8 cellular contexts compared by ENCODE assay signal in the genomic region with DNA sequence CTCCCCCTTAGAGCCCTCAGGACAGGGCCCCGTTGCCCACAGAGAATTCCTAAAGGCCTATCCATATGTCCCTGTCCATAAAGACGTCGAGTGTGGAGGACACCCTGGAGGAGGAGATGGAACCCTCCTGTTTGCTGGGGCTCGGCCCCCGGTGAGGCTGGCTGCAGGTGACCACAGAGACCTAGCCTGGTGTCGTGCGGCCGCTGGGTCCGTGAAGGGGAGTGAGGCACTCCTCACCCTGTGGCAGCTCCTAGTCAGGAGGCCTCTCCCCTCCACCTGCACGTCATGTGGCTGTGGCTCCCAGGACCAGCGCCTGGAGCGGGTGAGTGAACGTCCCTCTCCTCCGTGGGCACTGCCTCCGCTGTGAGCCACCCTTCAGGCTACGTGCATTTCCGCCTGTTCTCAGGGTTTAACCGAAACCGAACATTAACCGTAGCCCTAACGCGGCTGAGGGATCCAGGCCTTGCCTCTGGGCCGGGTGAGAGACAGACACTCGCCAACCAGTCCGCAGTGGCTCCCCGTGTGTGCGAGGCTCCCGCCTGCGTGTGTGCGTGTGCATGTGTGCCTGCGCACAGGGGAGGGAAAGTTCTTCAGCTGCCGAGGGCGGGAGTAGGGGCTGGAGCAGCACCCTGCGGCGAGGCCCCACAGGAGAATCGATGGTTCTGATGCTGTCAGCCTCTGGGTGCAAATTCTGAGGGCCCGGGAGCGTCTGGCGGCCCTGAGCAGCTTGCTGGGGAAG. TPM values are rescaled to one million over a fixed set of nuclear protein-coding genes. Genes with fewer than 3 reads are reported as not detected.
DNase-seq lines count a peak whose midpoint lies in the region; ATAC-seq and TF ChIP-seq lines count a peak whose summit lies in the region.

No MANE protein-coding gene starts in this region.

- no peak overlapping the region for H2BK120ac ChIP-seq in IMR-90 (ENCODE audit: low read depth, low read length)

- H3K36me3 Mint-ChIP-seq in central memory CD8-positive, alpha-beta T cell (ENCODE audit: insufficient read depth) = peaks cover 1% of the 10 kb centered on the region
- H3K36me3 Mint-ChIP-seq in natural killer cell treated with Interleukin-12 subunit alpha and Interleukin-12 subunit beta and Interleukin-15 and Interleukin-18, amount 100 ng/mL, for 72 hours = no peaks in the 10 kb centered on the region

- no peak overlapping the region for H3K27ac Mint-ChIP-seq in central memory CD8-positive, alpha-beta T cell (ENCODE audit: low read depth)
- H3K27ac Mint-ChIP-seq in natural killer cell treated with Interleukin-12 subunit alpha and Interleukin-12 subunit beta and Interleukin-15 and Interleukin-18, amount 100 ng/mL, for 72 hours = peak overlapping the region in 1 of 2 donors; percentile 76

- H3K4me1 Mint-ChIP-seq in central memory CD8-positive, alpha-beta T cell = peaks cover 15% of the 10 kb centered on the region
- H3K4me1 Mint-ChIP-seq in natural killer cell treated with Interleukin-12 subunit alpha and Interleukin-12 subunit beta and Interleukin-15 and Interleukin-18, amount 100 ng/mL, for 72 hours (ENCODE audit: low read depth in 2 of 2) = peaks cover 6 to 11% of the 10 kb centered on the region in 2 donors

- TF ChIP-seq CTCF in IMR-90 (conservative IDR thresholded peaks at IDR 0.05; ENCODE audit: low read depth, low read length) = no peak

- no peak overlapping the region for H3K18ac ChIP-seq in IMR-90 (ENCODE audit: low read depth, low read length)

- H3K9me2 ChIP-seq in Karpas-422 (replicated peaks; ENCODE audit: insufficient read depth, low read length) = no peaks in the 10 kb centered on the region

- DNase-seq in COLO668 (lab: John Stamatoyannopoulos, UW; ENCODE audit: unreplicated experiment) = peak; percentile 43
- DNase-seq in IMR-90 = no peak
- no peak for DNase-seq in central memory CD8-positive, alpha-beta T cell (ENCODE audit: low spot score in 2 of 2)
- DNase-seq in natural killer cell treated with Interleukin-12 subunit alpha and Interleukin-12 subunit beta and Interleukin-15 and Interleukin-18, amount 100 ng/mL, for 72 hours (ENCODE audit: low spot score) = no peak
- DNase-seq in NCI-H1436 treated with DMSO at 0.1 percent for 48 hours (lab: John Stamatoyannopoulos, UW) = no peak
- no peak for DNase-seq in Karpas-422

- H3K27ac ChIP-seq in IMR-90 (ENCODE audit: insufficient read depth, low read length) = no peak overlapping the region
- no peak overlapping the region for H3K27ac ChIP-seq in Karpas-422 (ENCODE audit: low read length)

- H4K20me1 ChIP-seq in IMR-90 (ENCODE audit: insufficient read depth, low read length) = no peaks in the 10 kb centered on the region
- no peaks in the 10 kb centered on the region for H4K20me1 ChIP-seq in Karpas-422 (ENCODE audit: insufficient read depth, low read depth, low read length)

- 78% methylated on average over 36 of the region's 39 CpGs; no CpG with 5 or more reads in 1 of the 2 experiments for WGBS in IMR-90 (ENCODE audit: extremely low coverage in 2 of 2, insufficient read length in 1 of 2), 2 experiments

- no peak overlapping the region for H3K4ac ChIP-seq in IMR-90 (ENCODE audit: low read depth, low read length)

- BruUV-seq in IMR-90 (replicated peaks; lab: Mats Ljungman, UMichigan) = no TSS peak

- H3K9ac ChIP-seq in IMR-90 (ENCODE audit: low read depth, low read length) (no peak overlapping the region), Karpas-422 (ENCODE audit: low read length) (no peak overlapping the region)

- no peak overlapping the region for H3K14ac ChIP-seq in IMR-90 (replicated peaks; ENCODE audit: low read depth, low read length)

- ATAC-seq in IMR-90 (ENCODE audit: low read depth) = no peak
- ATAC-seq in central memory CD8-positive, alpha-beta T cell (replicated peaks; ENCODE audit: extremely low read depth, poor library complexity, severe bottlenecking) = peak; percentile 24
- ATAC-seq in natural killer cell treated with Interleukin-12 subunit alpha and Interleukin-12 subunit beta and Interleukin-15 and Interleukin-18, amount 100 ng/mL, for 72 hours = peak; percentile 59 to 64
- no peak for ATAC-seq in HG02588 (IDR thresholded peaks at IDR 0.05; ENCODE audit: unreplicated experiment)
- no peak for ATAC-seq in HG02642 (IDR thresholded peaks at IDR 0.05; ENCODE audit: poor library complexity, unreplicated experiment)

- peaks cover 7% of the 10 kb centered on the region; the same call in 1 of the 2 replicates for H3K27me3 ChIP-seq in IMR-90 (ENCODE audit: control insufficient read depth, insufficient read depth, low read length)
- H3K27me3 ChIP-seq in Karpas-422 (ENCODE audit: low read length) = no peaks in the 10 kb centered on the region

- no peak overlapping the region for H3K23ac ChIP-seq in IMR-90 (ENCODE audit: low read depth, low read length)

- no peak for TF ChIP-seq RAD21 in IMR-90 (IDR thresholded peaks at IDR 0.05; ENCODE audit: low read length)

- no peak overlapping the region for H3K56ac ChIP-seq in IMR-90 (ENCODE audit: extremely low read depth, insufficient read depth, low read length)

- H2AK9ac ChIP-seq in IMR-90 (replicated peaks; ENCODE audit: low read depth, low read length, poor library complexity) = peak overlapping the region; percentile 56

- no peak overlapping the region for H4K5ac ChIP-seq in IMR-90 (ENCODE audit: low read depth, low read length)

- H2BK20ac ChIP-seq in IMR-90 (ENCODE audit: low read depth, low read length) = no peak overlapping the region

- no peak overlapping the region for H4K8ac ChIP-seq in IMR-90 (ENCODE audit: low read depth in 2 of 2, low read length in 2 of 2)

- H3K4me3 ChIP-seq in IMR-90 (ENCODE audit: insufficient read depth, low read depth, low read length) (no peak overlapping the region), Karpas-422 (ENCODE audit: low read length) (no peak overlapping the region)

- POLR2A ChIA-PET in IMR-90 (lab: Charles Lee; ENCODE audit: unreplicated experiment) = no interaction called here

- H3K4me3 Mint-ChIP-seq in central memory CD8-positive, alpha-beta T cell = peak overlapping the region; percentile 40
- peak overlapping the region; percentile 61 for H3K4me3 Mint-ChIP-seq in natural killer cell treated with Interleukin-12 subunit alpha and Interleukin-12 subunit beta and Interleukin-15 and Interleukin-18, amount 100 ng/mL, for 72 hours

- no peaks in the 10 kb centered on the region for H3K9me3 ChIP-seq in IMR-90 (ENCODE audit: control insufficient read depth, insufficient read depth, low read length)
- H3K9me3 ChIP-seq in Karpas-422 (ENCODE audit: low read length) = no peaks in the 10 kb centered on the region

- TF ChIP-seq POLR2A in IMR-90 (IDR thresholded peaks at IDR 0.05; ENCODE audit: low read depth, low read length) = no peak

- in situ Hi-C loops in IMR-90 (cut with MboI; ENCODE audit: low sequenced_read_pairs) = no loop called here

- H3K36me3 ChIP-seq in IMR-90 (ENCODE audit: control insufficient read depth, insufficient read depth, low read length) (no peaks in the 10 kb centered on the region), Karpas-422 (ENCODE audit: insufficient read depth, low read length) (no peaks in the 10 kb centered on the region)

- H2AFZ ChIP-seq in IMR-90 (replicated peaks; ENCODE audit: low read length, poor library complexity) (peak overlapping the region; percentile 64), Karpas-422 (ENCODE audit: low read length) (no peak overlapping the region)

- H3K9me1 ChIP-seq in IMR-90 (ENCODE audit: insufficient read depth, low read length) = peaks cover 2% of the 10 kb centered on the region

- H3K79me1 ChIP-seq in IMR-90 (ENCODE audit: low read depth in 1 of 2, low read length in 2 of 2) = peaks cover under 1 to 2% of the 10 kb centered on the region in 2 experiments; a peak in 3 of 4 replicates

- H3K4me1 ChIP-seq in IMR-90 (ENCODE audit: control insufficient read depth, insufficient read depth, low read length) (peaks cover 6% of the 10 kb centered on the region), Karpas-422 (ENCODE audit: low read length) (peaks cover 25% of the 10 kb centered on the region)

- no peaks in the 10 kb centered on the region for H3K9me3 Mint-ChIP-seq in central memory CD8-positive, alpha-beta T cell
- H3K9me3 Mint-ChIP-seq in natural killer cell treated with Interleukin-12 subunit alpha and Interleukin-12 subunit beta and Interleukin-15 and Interleukin-18, amount 100 ng/mL, for 72 hours = no peaks in the 10 kb centered on the region

- H3K4me2 ChIP-seq in IMR-90 (ENCODE audit: low read depth, low read length) (no peak overlapping the region), Karpas-422 (ENCODE audit: low read depth, low read length, poor library complexity, severe bottlenecking) (no peak overlapping the region)

- intact Hi-C loops in IMR-90 (cut with micrococcal nuclease) = loop anchor here (2.0 to 5.0 kb wide), 4 partner anchors 18 to 520 kb away; partner anchors contain the start of genes PRPF6 and PTK6

- no peaks in the 10 kb centered on the region for H3K79me2 ChIP-seq in Karpas-422 (ENCODE audit: low read length)

- dilution Hi-C loops in IMR-90 (cut with HindIII; ENCODE audit: low sequenced_read_pairs, unreplicated experiment) = no loop called here

- no peak overlapping the region for H4K91ac ChIP-seq in IMR-90 (ENCODE audit: insufficient read depth, low read depth, low read length)

- no peak overlapping the region for H2BK15ac ChIP-seq in IMR-90 (ENCODE audit: low read depth, low read length)

- no peak overlapping the region for H2AK5ac ChIP-seq in IMR-90 (ENCODE audit: low read depth, low read length)

- no peak overlapping the region for H2BK5ac ChIP-seq in IMR-90 (ENCODE audit: low read depth, low read length, poor library complexity, severe bottlenecking)

- CTCF ChIA-PET in IMR-90 (lab: Yijun Ruan, JAX) = interaction anchor here (1.8 kb wide), 1 partner anchor 12 kb away, joined by 6 read pairs; no protein-coding TSS in a partner anchor

- H3K27me3 Mint-ChIP-seq in central memory CD8-positive, alpha-beta T cell = peaks cover 15% of the 10 kb centered on the region
- peaks cover 0 to 7% of the 10 kb centered on the region in 2 donors for H3K27me3 Mint-ChIP-seq in natural killer cell treated with Interleukin-12 subunit alpha and Interleukin-12 subunit beta and Interleukin-15 and Interleukin-18, amount 100 ng/mL, for 72 hours

RNA-seq across cellular contexts. Expression of gene TCEA2, which starts 5.9 kb away (rescaled TPM):
- 8.9 and 9.3 TPM in 2 replicates for total RNA-seq in IMR-90 (2012; rRNA removed)
- polyA plus RNA-seq in IMR-90 (2012; rRNA removed) = 28.9 and 30.0 TPM in 2 replicates
- polyA plus RNA-seq in IMR-90 (2012; cell fraction: cytosol; rRNA removed) = 53.8 and 63.8 TPM in 2 replicates
- polyA plus RNA-seq in IMR-90 (2012; cell fraction: nucleus; rRNA removed; ENCODE audit: low replicate concordance) = 76.1 and 133 TPM in 2 replicates
- total RNA-seq in natural killer cell treated with Interleukin-12 subunit alpha and Interleukin-12 subunit beta and Interleukin-15 and Interleukin-18, amount 100 ng/mL, for 72 hours = 10 to 100 TPM; 23.2 to 24.1 TPM
- 124 and 197 TPM in 2 replicates for total RNA-seq in Karpas-422 (2014; rRNA removed; shearing (Covaris generic); ENCODE audit: low replicate concordance)

RNA-seq across cellular contexts. Expression of gene SOX18, which starts 7.6 kb away (rescaled TPM):
- not detected in 2 replicates for total RNA-seq in IMR-90 (2012; rRNA removed)
- polyA plus RNA-seq in IMR-90 (2012; rRNA removed) = not detected in 2 replicates
- polyA plus RNA-seq in IMR-90 (2012; cell fraction: cytosol; rRNA removed) = 0.03 TPM in 1 of 2 replicates, not detected in the other
- polyA plus RNA-seq in IMR-90 (2012; cell fraction: nucleus; rRNA removed; ENCODE audit: low replicate concordance) = 0.03 TPM in 1 of 2 replicates, not detected in the other
- total RNA-seq in natural killer cell treated with Interleukin-12 subunit alpha and Interleukin-12 subunit beta and Interleukin-15 and Interleukin-18, amount 100 ng/mL, for 72 hours = not detected
- total RNA-seq in Karpas-422 (2014; rRNA removed; shearing (Covaris generic); ENCODE audit: low replicate concordance) = not detected in 2 replicates

RNA-seq across cellular contexts. Expression of gene C20orf204, which starts 21.1 kb away (rescaled TPM):
- 0.18 and 0.28 TPM in 2 replicates for total RNA-seq in IMR-90 (2012; rRNA removed)
- polyA plus RNA-seq in IMR-90 (2012; rRNA removed) = 0.09 and 0.11 TPM in 2 replicates
- 0.04 and 0.11 TPM in 2 replicates for polyA plus RNA-seq in IMR-90 (2012; cell fraction: cytosol; rRNA removed)
- 1.0 and 2.4 TPM in 2 replicates for polyA plus RNA-seq in IMR-90 (2012; cell fraction: nucleus; rRNA removed; ENCODE audit: low replicate concordance)
- total RNA-seq in natural killer cell treated with Interleukin-12 subunit alpha and Interleukin-12 subunit beta and Interleukin-15 and Interleukin-18, amount 100 ng/mL, for 72 hours = 1 to 10 TPM; 2.4 to 6.3 TPM
- total RNA-seq in Karpas-422 (2014; rRNA removed; shearing (Covaris generic); ENCODE audit: low replicate concordance) = 0.45 and 1.8 TPM in 2 replicates

RNA-seq across cellular contexts. Expression of gene RGS19, which starts 22.3 kb away (rescaled TPM):
- total RNA-seq in IMR-90 (2012; rRNA removed) = 7.7 and 8.1 TPM in 2 replicates
- 17.5 and 21.5 TPM in 2 replicates for polyA plus RNA-seq in IMR-90 (2012; rRNA removed)
- 9.7 and 22.3 TPM in 2 replicates for polyA plus RNA-seq in IMR-90 (2012; cell fraction: cytosol; rRNA removed)
- polyA plus RNA-seq in IMR-90 (2012; cell fraction: nucleus; rRNA removed; ENCODE audit: low replicate concordance) = 8.4 and 19.7 TPM in 2 replicates
- 10 to 100 TPM; 27.1 to 33.4 TPM for total RNA-seq in natural killer cell treated with Interleukin-12 subunit alpha and Interleukin-12 subunit beta and Interleukin-15 and Interleukin-18, amount 100 ng/mL, for 72 hours
- total RNA-seq in Karpas-422 (2014; rRNA removed; shearing (Covaris generic); ENCODE audit: low replicate concordance) = 172 and 272 TPM in 2 replicates

RNA-seq across cellular contexts. Expression of gene OPRL1, which starts 22.8 kb away (rescaled TPM):
- total RNA-seq in IMR-90 (2012; rRNA removed) = 0.28 and 0.36 TPM in 2 replicates
- 1.1 and 1.2 TPM in 2 replicates for polyA plus RNA-seq in IMR-90 (2012; rRNA removed)
- polyA plus RNA-seq in IMR-90 (2012; cell fraction: cytosol; rRNA removed) = 0.80 and 1.9 TPM in 2 replicates
- 1.2 and 2.6 TPM in 2 replicates for polyA plus RNA-seq in IMR-90 (2012; cell fraction: nucleus; rRNA removed; ENCODE audit: low replicate concordance)
- under 1 TPM; 0.12 to 0.20 TPM for total RNA-seq in natural killer cell treated with Interleukin-12 subunit alpha and Interleukin-12 subunit beta and Interleukin-15 and Interleukin-18, amount 100 ng/mL, for 72 hours
- total RNA-seq in Karpas-422 (2014; rRNA removed; shearing (Covaris generic); ENCODE audit: low replicate concordance) = 34.0 and 60.6 TPM in 2 replicates

Comparison
In these comparisons a context has a peak if more than half of its experiments do, and no peak if none do; other contexts are left out.
1. ATAC-seq: peak in central memory CD8-positive, alpha-beta T cell (single experiment) and natural killer cell treated with Interleukin-12 subunit alpha and Interleukin-12 subunit beta and Interleukin-15 and Interleukin-18, amount 100 ng/mL, for 72 hours (2 of 2); none in IMR-90 (single experiment), HG02588 (single experiment) and HG02642 (single experiment).